18 cellular contexts compared by ENCODE assay signal in genomic region chr14:92524603-92525185, GRCh38. TPM values are rescaled to one million over a fixed set of nuclear protein-coding genes. Genes with fewer than 3 reads are reported as not detected.
DNase-seq lines count a peak whose midpoint lies in the region; ATAC-seq and TF ChIP-seq lines count a peak whose summit lies in the region.
"Had no signal": no experiment of that assay in that cellular context is flagged by ENCODE, and none has a peak within 500 bp of the region (broad histone marks: within the 10 kb centered on the region; RNA-seq: fewer than 3 reads in every experiment).

No MANE protein-coding gene starts in this region.

- intact Hi-C loops in dorsolateral prefrontal cortex (cut with DNase I) (no loop called here), colonic mucosa (cut with DNase I) (no loop called here)

- peak overlapping the region; percentile 72 for H3K4me2 ChIP-seq in Loucy (ENCODE audit: low read depth, low read length, poor library complexity, severe bottlenecking)
- H3K4me2 ChIP-seq: SK-N-SH had no signal

- H3F3A ChIP-seq in Loucy (ENCODE audit: low read depth) = no peaks in the 10 kb centered on the region; the same call in 1 of the 2 replicates

- H3K27ac ChIP-seq in dorsolateral prefrontal cortex (no peak overlapping the region), colonic mucosa (no peak overlapping the region)
- H3K27ac ChIP-seq: GM23248 had no signal

- H3K9me3 Mint-ChIP-seq in immature natural killer cell = no peaks in the 10 kb centered on the region
- H3K9me3 Mint-ChIP-seq: activated T-helper 1 cell treated with anti-CD3 and anti-CD28 coated beads, Interleukin-12 subunit alpha, Interleukin-12 subunit beta, Interleukin-2, Interleukin-4 antibody, amounts not matched to agents 30 ng/mL and 10 ng/mL and 1 ng/mL, durations not matched to agents 14 hours and 24 hours and 36 hours had no signal

- peaks cover 96 to 100% of the 10 kb centered on the region in 2 donors for H3K4me1 Mint-ChIP-seq in immature natural killer cell

- H3K36me3 Mint-ChIP-seq in immature natural killer cell = peaks cover 6 to 17% (median 13%) of the 10 kb centered on the region in 3 donors

- peak; percentile 21 for ATAC-seq in stimulated activated naive CD8-positive, alpha-beta T cell treated with anti-CD3 and anti-CD28 coated beads, Interleukin-15, Interleukin-2, amounts not matched to agents 100 U/mL and 50 U/mL, for 24 hours
- ATAC-seq: Panc1 had no signal

- H3K27me3 ChIP-seq in Loucy (ENCODE audit: insufficient read depth, low read length, poor library complexity, severe bottlenecking) (no peaks in the 10 kb centered on the region), dorsolateral prefrontal cortex (no peaks in the 10 kb centered on the region), colonic mucosa (no peaks in the 10 kb centered on the region)
- H3K27me3 ChIP-seq: testis had no signal

- no peak overlapping the region for H2AFZ ChIP-seq in Loucy (ENCODE audit: low read length)
- H2AFZ ChIP-seq: GM23248 had no signal

- H3K4me1 ChIP-seq in Loucy (ENCODE audit: insufficient read depth, low read length, poor library complexity, severe bottlenecking) (peaks cover 57% of the 10 kb centered on the region), colonic mucosa (no peaks in the 10 kb centered on the region)
- H3K4me1 ChIP-seq: BE2C had no signal

- H3K79me2 ChIP-seq in Loucy (ENCODE audit: insufficient read depth, low read length) = peaks cover 100% of the 10 kb centered on the region

- H3K9ac ChIP-seq in Loucy (ENCODE audit: low read depth, low read length, poor library complexity, severe bottlenecking) (peak overlapping the region; percentile 65), colonic mucosa (ENCODE audit: low read depth in 2 of 2, low read length in 2 of 2) (no peak overlapping the region)
- H3K9ac ChIP-seq: GM23248, SK-N-SH had no signal

- peaks cover 25% of the 10 kb centered on the region for H4K20me1 ChIP-seq in Loucy (ENCODE audit: insufficient read depth, low read length, poor library complexity, severe bottlenecking)

- H3K36me3 ChIP-seq in Loucy (ENCODE audit: insufficient read depth, low read length) (no peaks in the 10 kb centered on the region), colonic mucosa (no peaks in the 10 kb centered on the region)
- H3K36me3 ChIP-seq: BE2C had no signal

- peak overlapping the region; percentile 51 for H3K4me3 ChIP-seq in Loucy (ENCODE audit: low read length, poor library complexity, severe bottlenecking)
- no peak overlapping the region for H3K4me3 ChIP-seq in dorsolateral prefrontal cortex
- no peak overlapping the region for H3K4me3 ChIP-seq in colonic mucosa
- H3K4me3 ChIP-seq: GM23248, testis had no signal

- DNase-seq in GF-D8 (lab: John Stamatoyannopoulos, UW) = peak; percentile 35
- peak in 1 of 3 donors; percentile 44 for DNase-seq in immature natural killer cell
- DNase-seq in stimulated activated naive CD8-positive, alpha-beta T cell treated with anti-CD3 and anti-CD28 coated beads, Interleukin-15, Interleukin-2, amounts not matched to agents 100 U/mL and 50 U/mL, for 24 hours = no peak
- no peak for DNase-seq in dorsolateral prefrontal cortex
- DNase-seq in cerebellum (ENCODE audit: low spot score) = no peak
- no peak for DNase-seq in colonic mucosa
- DNase-seq: activated CD4-positive, alpha-beta T cell treated with anti-CD3 and anti-CD28 coated beads, Interleukin-2, amount 50 U/mL, for 4 hours; BE2C; DMS 273 treated with DMSO at 0.1 percent for 48 hours; foreskin melanocyte; GM23248; NCI-H1417 treated with DMSO at 0.1 percent for 48 hours; SK-N-SH; testis had no signal

- H3K4me3 Mint-ChIP-seq in immature natural killer cell = peak overlapping the region; percentile 43 to 74 (median 64)
- H3K4me3 Mint-ChIP-seq: activated T-helper 1 cell treated with anti-CD3 and anti-CD28 coated beads, Interleukin-12 subunit alpha, Interleukin-12 subunit beta, Interleukin-2, Interleukin-4 antibody, amounts not matched to agents 30 ng/mL and 10 ng/mL and 1 ng/mL, durations not matched to agents 14 hours and 24 hours and 36 hours; IgD-negative memory B cell had no signal

- peaks cover 3 to 21% (median 6%) of the 10 kb centered on the region in 3 donors for H3K27me3 Mint-ChIP-seq in immature natural killer cell (ENCODE audit: low read depth in 3 of 3)

- H3K9me3 ChIP-seq in Loucy (ENCODE audit: insufficient read depth, low read depth, low read length) = no peaks in the 10 kb centered on the region
- H3K9me3 ChIP-seq in colonic mucosa = no peaks in the 10 kb centered on the region
- H3K9me3 ChIP-seq: BE2C, SK-N-SH, testis had no signal

- no peaks in the 10 kb centered on the region for H3K9me2 ChIP-seq in Loucy (replicated peaks; ENCODE audit: low read depth, low read length)
- H3K9me2 ChIP-seq: SK-N-SH had no signal

- TF ChIP-seq CTCF in Loucy (conservative IDR thresholded peaks at IDR 0.05; ENCODE audit: low read length) (no peak), dorsolateral prefrontal cortex (IDR thresholded peaks at IDR 0.05 in 54 of 56, conservative IDR thresholded peaks at IDR 0.05 in 2 of 56; ENCODE audit: low read depth in 1 of 56, partially characterized antibody in 56 of 56) (no peak), colonic mucosa (IDR thresholded peaks at IDR 0.05) (no peak)

- H3K27ac Mint-ChIP-seq in immature natural killer cell = peak overlapping the region; percentile 92 to 100 (median 98)
- H3K27ac Mint-ChIP-seq: activated T-helper 1 cell treated with anti-CD3 and anti-CD28 coated beads, Interleukin-12 subunit alpha, Interleukin-12 subunit beta, Interleukin-2, Interleukin-4 antibody, amounts not matched to agents 30 ng/mL and 10 ng/mL and 1 ng/mL, durations not matched to agents 14 hours and 24 hours and 36 hours had no signal

RNA-seq across cellular contexts. Expression of gene RIN3, which starts 11.1 kb away (rescaled TPM):
- polyA plus RNA-seq in immature natural killer cell = 100 to 1,000 TPM in 1 of 3 donors, 10 to 100 TPM in 2; 38.8 to 131 (median 60.1) TPM
- 10 to 100 TPM in 75 of 120 experiments, 1 to 10 TPM in 45; 4.9 to 26.2 (median 11.7) TPM for total RNA-seq in dorsolateral prefrontal cortex
- total RNA-seq in cerebellum = 1.5 TPM
- 10 to 100 TPM; 18.4 to 23.2 TPM for total RNA-seq in colonic mucosa
